In genomic region chr12:49798934-49799333, GRCh38 we compare ENCODE assay signal across 20 cellular contexts.
"Had no signal": no experiment of that assay in that cellular context is flagged by ENCODE, and none has a peak within 500 bp of the region (broad histone marks: within the 10 kb centered on the region; RNA-seq: fewer than 3 reads in every experiment).

No MANE protein-coding gene starts in this region.

- H3K27me3 ChIP-seq: colonic mucosa, gastroesophageal sphincter, heart right ventricle, spleen, upper lobe of right lung had no signal

- H3K27me3 Mint-ChIP-seq: central memory CD8-positive, alpha-beta T cell; memory B cell; naive B cell; stimulated activated naive B cell treated with anti-CD40 and anti-IgM and Interleukin-4, amounts not matched to agents 10 μg/mL and 1 μg/mL and 100 μg/mL, for 72 hours had no signal

- H3K4me3 ChIP-seq: colonic mucosa, gastroesophageal sphincter, heart right ventricle, spleen, thoracic aorta, upper lobe of right lung had no signal

- H3K4me1 ChIP-seq: colonic mucosa, upper lobe of right lung had no signal

- H3K4me1 Mint-ChIP-seq: central memory CD8-positive, alpha-beta T cell; memory B cell; naive B cell; stimulated activated naive B cell treated with anti-CD40 and anti-IgM and Interleukin-4, amounts not matched to agents 10 μg/mL and 1 μg/mL and 100 μg/mL, for 72 hours had no signal

- H3K9me3 ChIP-seq: colonic mucosa, gastroesophageal sphincter, heart right ventricle, spleen, thoracic aorta, upper lobe of right lung had no signal

- H3K27ac ChIP-seq: colonic mucosa, gastroesophageal sphincter, thoracic aorta, upper lobe of right lung had no signal

- H3K27ac Mint-ChIP-seq: memory B cell; stimulated activated naive B cell treated with anti-CD40 and anti-IgM and Interleukin-4, amounts not matched to agents 10 μg/mL and 1 μg/mL and 100 μg/mL, for 72 hours had no signal

- DNase-seq: activated CD4-positive, alpha-beta T cell treated with anti-CD3 and anti-CD28 coated beads, Interleukin-2, amount 50 U/mL, for 4 hours; activated naive CD4-positive, alpha-beta T cell treated with Interleukin-2 at 50 U/mL for 16 hours; anterior cingulate cortex; colonic mucosa; heart right ventricle; kidney glomerular epithelial cell; naive B cell; occipital lobe; spleen; stimulated activated CD4-positive, alpha-beta T cell treated with anti-CD3 and anti-CD28 coated beads, Interleukin-4, amount 100 ng/mL, for 4 hours; stimulated activated naive B cell treated with anti-CD40 and anti-IgM and Interleukin-4, amounts not matched to agents 10 μg/mL and 1 μg/mL and 100 μg/mL, for 72 hours; SW 1271; T-helper 2 cell; upper lobe of right lung; WERI-Rb-1 had no signal

- H3K9me3 Mint-ChIP-seq: central memory CD8-positive, alpha-beta T cell; memory B cell; naive B cell; stimulated activated naive B cell treated with anti-CD40 and anti-IgM and Interleukin-4, amounts not matched to agents 10 μg/mL and 1 μg/mL and 100 μg/mL, for 72 hours had no signal

- ATAC-seq: esophagus mucosa; gastroesophageal sphincter; heart right ventricle; stimulated activated naive B cell treated with anti-CD40 and anti-IgM and Interleukin-4, amounts not matched to agents 10 μg/mL and 1 μg/mL and 100 μg/mL, for 72 hours; upper lobe of right lung had no signal

- H3K4me3 Mint-ChIP-seq: central memory CD8-positive, alpha-beta T cell; memory B cell; naive B cell; stimulated activated naive B cell treated with anti-CD40 and anti-IgM and Interleukin-4, amounts not matched to agents 10 μg/mL and 1 μg/mL and 100 μg/mL, for 72 hours had no signal

- H3K36me3 ChIP-seq: colonic mucosa had no signal
